Comparison of ENCODE assay signal across 9 cellular contexts in the genomic region with DNA sequence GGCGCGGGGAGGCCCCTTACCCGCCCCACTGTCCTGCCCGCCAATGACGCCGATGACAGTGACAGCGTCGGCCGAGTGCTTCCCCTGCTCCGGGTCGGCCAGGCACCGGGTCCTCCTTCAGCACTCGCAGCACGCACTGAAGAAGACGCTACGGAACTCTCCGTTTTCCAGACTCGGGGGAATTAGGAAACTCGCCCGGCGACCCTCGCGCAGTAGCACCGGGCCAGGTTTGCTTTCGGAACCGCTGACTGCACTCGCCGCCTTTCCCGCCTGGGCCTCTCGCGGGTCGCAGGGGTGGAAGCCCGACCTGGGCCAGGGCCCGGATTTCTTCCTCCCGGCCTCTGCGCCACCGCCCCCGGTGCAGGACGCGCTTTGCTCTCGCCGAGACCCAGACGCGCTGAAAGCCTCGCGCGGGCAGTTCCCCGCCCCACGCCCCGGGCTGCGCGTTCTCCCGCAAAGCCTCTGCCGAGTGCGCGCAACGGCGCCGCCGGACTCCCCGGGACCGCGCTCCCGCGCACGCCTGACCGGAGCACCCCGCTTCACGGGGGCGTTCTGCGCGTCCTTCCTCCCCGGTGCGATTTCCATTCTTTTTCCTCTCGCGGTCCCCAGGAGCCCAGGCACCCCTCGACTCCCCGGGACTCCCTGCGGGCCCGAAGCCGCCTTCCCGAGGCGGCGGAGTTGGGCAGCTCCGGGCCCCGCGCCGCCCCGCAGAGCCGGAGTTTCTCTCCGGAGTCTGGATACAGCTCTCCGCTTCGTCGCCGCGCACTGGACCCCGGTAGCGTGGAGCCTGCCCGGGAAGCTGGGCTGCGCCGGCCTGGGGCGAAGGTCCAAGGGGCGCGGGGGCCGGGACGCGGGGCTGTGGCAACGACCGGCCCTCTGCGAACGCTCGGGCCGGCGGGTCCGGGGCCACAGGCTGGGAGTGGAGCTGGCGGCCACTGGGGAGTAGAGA. TPM values are rescaled to one million over a fixed set of nuclear protein-coding genes. Genes with fewer than 3 reads are reported as not detected.
DNase-seq lines count a peak whose midpoint lies in the region; ATAC-seq and TF ChIP-seq lines count a peak whose summit lies in the region.
"Not testable (repeated sequence)": the region's sequence is repeated elsewhere in the genome, so short reads cannot be mapped to it uniquely, and the experiment has no call there.
"Had no signal": no experiment of that assay in that cellular context is flagged by ENCODE, and none has a peak within 500 bp of the region (broad histone marks: within the 10 kb centered on the region; RNA-seq: fewer than 3 reads in every experiment).

No MANE protein-coding gene starts in this region.

- H3K4me1 ChIP-seq in lung (ENCODE audit: control insufficient read depth in 2 of 2, insufficient read depth in 2 of 2, low read length in 2 of 2) = peaks cover 0 to 12% of the 10 kb centered on the region in 2 donors

- not testable (repeated sequence) for H3K9me3 Mint-ChIP-seq in T-cell; activated naive CD8-positive, alpha-beta T cell treated with anti-CD3 and anti-CD28 coated beads, Interleukin-2, amount 50 U/mL, for 24 hours

- H3K4me3 ChIP-seq in fibroblast of pulmonary artery (replicated peaks; ENCODE audit: low read depth, low read length) = peak overlapping the region; percentile 7
- peak overlapping the region; percentile 32 for H3K4me3 ChIP-seq in lung
- peak overlapping the region in 6 of 7 experiments; percentile 23 to 50 (median 36) for H3K4me3 ChIP-seq in skin epidermis

- peaks cover 0 to 25% (median 17%) of the 10 kb centered on the region in 3 donors for H3K4me1 Mint-ChIP-seq in T-cell
- not testable (repeated sequence) for H3K4me1 Mint-ChIP-seq in activated naive CD8-positive, alpha-beta T cell treated with anti-CD3 and anti-CD28 coated beads, Interleukin-2, amount 50 U/mL, for 24 hours

- peak overlapping the region; percentile 58 to 64 (median 62) for H3K4me3 Mint-ChIP-seq in T-cell
- H3K4me3 Mint-ChIP-seq in activated naive CD8-positive, alpha-beta T cell treated with anti-CD3 and anti-CD28 coated beads, Interleukin-2, amount 50 U/mL, for 24 hours = peak overlapping the region; percentile 72

- not testable (repeated sequence) for H3K27ac Mint-ChIP-seq in T-cell; activated naive CD8-positive, alpha-beta T cell treated with anti-CD3 and anti-CD28 coated beads, Interleukin-2, amount 50 U/mL, for 24 hours

- ATAC-seq in GM19324 (IDR thresholded peaks at IDR 0.05; ENCODE audit: low FRiP score, unreplicated experiment) (peak; percentile 65), HG03064 (IDR thresholded peaks at IDR 0.05; ENCODE audit: low read depth, unreplicated experiment) (peak; percentile 64), T-cell (replicated peaks in 1 of 4) (peak; percentile 65 to 79 (median 68)), lung (ENCODE audit: insufficient read depth, low FRiP score) (peak; percentile 53)
- ATAC-seq in activated naive CD8-positive, alpha-beta T cell treated with anti-CD3 and anti-CD28 coated beads, Interleukin-2, amount 50 U/mL, for 24 hours = peak; percentile 87

- not testable (repeated sequence) for H3K36me3 ChIP-seq in lung (ENCODE audit: control insufficient read depth in 2 of 2, insufficient read depth in 2 of 2, low read length in 2 of 2)

- peaks cover 15 to 25% of the 10 kb centered on the region in 2 donors for H3K27me3 Mint-ChIP-seq in T-cell
- peaks cover 22% of the 10 kb centered on the region for H3K27me3 Mint-ChIP-seq in activated naive CD8-positive, alpha-beta T cell treated with anti-CD3 and anti-CD28 coated beads, Interleukin-2, amount 50 U/mL, for 24 hours

- H3K36me3 Mint-ChIP-seq in T-cell; activated naive CD8-positive, alpha-beta T cell treated with anti-CD3 and anti-CD28 coated beads, Interleukin-2, amount 50 U/mL, for 24 hours (ENCODE audit: low read depth): not testable (repeated sequence)

- WGBS in lung, 2 donors = 0 to 2% methylated on average over 3 to 116 of the region's 116 CpGs

- peak; percentile 21 for DNase-seq in AG20443 (ENCODE audit: low spot score)
- peak in 18 of 34 experiments; percentile 1 to 42 (median 23) for DNase-seq in T-cell
- DNase-seq in activated naive CD8-positive, alpha-beta T cell treated with anti-CD3 and anti-CD28 coated beads, Interleukin-2, amount 50 U/mL, for 24 hours = peak; percentile 45
- DNase-seq in fibroblast of pulmonary artery (ENCODE audit: low read depth); lung (ENCODE audit: low spot score): not testable (repeated sequence)

- not testable (repeated sequence) for H3K9me3 ChIP-seq in lung (ENCODE audit: control insufficient read depth in 2 of 2, insufficient read depth in 1 of 2, low read length in 1 of 2)

- POLR2A ChIA-PET in T-cell (lab: Charles Lee) = not testable (repeated sequence)

- not testable (repeated sequence) for H3K27ac ChIP-seq in lung (ENCODE audit: low read depth in 1 of 2, low read length in 1 of 2); skin epidermis

- not testable (repeated sequence) for TF ChIP-seq CTCF in fibroblast of pulmonary artery (IDR thresholded peaks at IDR 0.05; ENCODE audit: low read length, missing control alignments); lung (IDR thresholded peaks at IDR 0.05; ENCODE audit: control extremely low read depth, extremely low read depth)

- CTCF ChIA-PET in T-cell (lab: Charles Lee) = not testable (repeated sequence)

- H3K27me3 ChIP-seq in lung (ENCODE audit: control insufficient read depth, insufficient read depth) = not testable (repeated sequence)

RNA-seq across cellular contexts. Expression of a gene that starts 4.9 kb away (rescaled TPM):
- total RNA-seq in T-cell (under 1 TPM in 3 of 5 donors, not detected in 2; 0.36 to 0.38 (median 0.38) TPM), lung (under 1 TPM in 1 of 2 donors, not detected in 1; 0.34 TPM)
- under 1 TPM; 0.03 to 0.28 TPM for polyA plus RNA-seq in lung
- total RNA-seq: HT-29 had no signal
